Comparison of ENCODE assay signal across 2 cellular contexts in the genomic region with DNA sequence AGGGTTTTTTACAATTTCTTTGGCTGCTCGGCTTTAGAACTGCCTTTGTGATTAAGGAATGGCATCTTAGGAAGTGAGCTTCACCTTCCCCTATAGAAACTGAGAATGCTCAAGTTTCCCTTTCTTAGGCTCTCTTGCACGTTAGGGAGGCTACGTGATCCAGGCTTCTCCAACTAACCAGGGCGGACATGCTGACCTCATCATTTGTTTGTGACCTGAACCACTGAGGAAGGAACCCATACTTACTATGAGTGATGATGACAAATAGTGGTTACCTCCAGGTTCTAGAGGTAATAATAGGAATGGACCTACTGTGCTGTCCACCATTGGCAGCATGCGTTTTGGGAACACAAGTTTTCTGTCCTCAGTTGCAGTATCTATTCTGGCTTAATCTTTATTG.
A peak's percentile ranks its signal among the peaks of the same experiment; 100 is the strongest.
TF ChIP-seq lines count a peak whose summit lies in the region.

No MANE protein-coding gene starts in this region.

TF ChIP-seq in HepG2, 621 proteins besides CTCF, POLR2A, EP300 and RAD21:
- TF ChIP-seq STAG1 (CRISPR knock-in tag; IDR thresholded peaks at IDR 0.05) (no peak), ELF1 (CRISPR knock-in tag; IDR thresholded peaks at IDR 0.05) (no peak), ZFP36 (IDR thresholded peaks at IDR 0.05; ENCODE audit: borderline replicate concordance, low read depth, low read length, partially characterized antibody) (no peak), HCFC1 (IDR thresholded peaks at IDR 0.05; ENCODE audit: low read depth, low read length) (no peak), IRF1 (CRISPR knock-in tag; IDR thresholded peaks at IDR 0.05; ENCODE audit: low read depth) (no peak), TBX3 (IDR thresholded peaks at IDR 0.05; ENCODE audit: borderline replicate concordance) (no peak), THAP11 (CRISPR knock-in tag; IDR thresholded peaks at IDR 0.05) (no peak), ZBTB42 (CRISPR knock-in tag; IDR thresholded peaks at IDR 0.05) (no peak), TOPORS (CRISPR knock-in tag; IDR thresholded peaks at IDR 0.05) (no peak), MXI1 (IDR thresholded peaks at IDR 0.05; ENCODE audit: borderline replicate concordance, low read depth, low read length) (no peak), NONO (IDR thresholded peaks at IDR 0.05) (no peak), NONO (CRISPR knock-in tag; conservative IDR thresholded peaks at IDR 0.05) (no peak), CSRNP1 (CRISPR knock-in tag; IDR thresholded peaks at IDR 0.05) (no peak), RELA (CRISPR knock-in tag; IDR thresholded peaks at IDR 0.05) (no peak), MEF2D (CRISPR knock-in tag; IDR thresholded peaks at IDR 0.05) (no peak), MAFK (conservative IDR thresholded peaks at IDR 0.05 in 1 of 2, IDR thresholded peaks at IDR 0.05 in 1 of 2; ENCODE audit: low read length in 2 of 2) (peak; percentile 58 to 76), ZNF143 (CRISPR knock-in tag; IDR thresholded peaks at IDR 0.05) (no peak), MAFF (IDR thresholded peaks at IDR 0.05; ENCODE audit: low read depth, low read length) (peak; percentile 42; the same call in 1 of the 2 replicates)

TF ChIP-seq in IMR-90, 13 proteins besides CTCF, POLR2A, EP300 and RAD21:
- TF ChIP-seq RCOR1 (IDR thresholded peaks at IDR 0.05; ENCODE audit: insufficient replicate concordance, low read length) (no peak), MAFK (IDR thresholded peaks at IDR 0.05; ENCODE audit: low read depth, low read length) (0 out of 2 replicates have a peak, but pooled peaks have one; percentile 13), MAZ (IDR thresholded peaks at IDR 0.05; ENCODE audit: borderline replicate concordance, low read depth, low read length) (no peak), CHD1 (IDR thresholded peaks at IDR 0.05; ENCODE audit: low read depth, low read length) (no peak)
